Comparison of ENCODE assay signal across 12 cellular contexts in genomic region chr19:33904681-33905080, GRCh38.
A peak's percentile ranks its signal among the peaks of the same experiment; 100 is the strongest.
DNase-seq lines count a peak whose midpoint lies in the region; ATAC-seq and TF ChIP-seq lines count a peak whose summit lies in the region.
"Had no signal": no experiment of that assay in that cellular context is flagged by ENCODE, and none has a peak within 500 bp of the region (broad histone marks: within the 10 kb centered on the region; RNA-seq: fewer than 3 reads in every experiment).

No MANE protein-coding gene starts in this region.

- H3K27me3 Mint-ChIP-seq in GM23338 (ENCODE audit: insufficient read depth, low read depth, poor library complexity) = peaks cover 11% of the 10 kb centered on the region
- peaks cover 58% of the 10 kb centered on the region for H3K27me3 Mint-ChIP-seq in brain

- H3K4me3 Mint-ChIP-seq in GM23338 = peak overlapping the region; percentile 80
- peak overlapping the region in 3 of 5 experiments; percentile 73 to 84 (median 81) for H3K4me3 Mint-ChIP-seq in brain

- TF ChIP-seq POLR2A in GM18505 (IDR thresholded peaks at IDR 0.05; ENCODE audit: borderline replicate concordance, extremely low read depth, insufficient read depth, insufficient read length) = no peak

- H2AFZ ChIP-seq in GM23338 = no peak overlapping the region

- H3K4me2 ChIP-seq in GM23338 = peak overlapping the region; percentile 92

- peaks cover 13% of the 10 kb centered on the region for H3K4me1 ChIP-seq in GM23338 (ENCODE audit: insufficient read depth)

- H3K9me3 Mint-ChIP-seq in GM23338 = peaks cover 5% of the 10 kb centered on the region; the same call in 1 of the 3 replicates
- peaks cover 0 to 18% (median 8%) of the 10 kb centered on the region in 5 experiments for H3K9me3 Mint-ChIP-seq in brain
- H3K9me3 Mint-ChIP-seq: CD4-positive, alpha-beta T cell had no signal

- H3K79me2 ChIP-seq in GM23338 (replicated peaks; ENCODE audit: insufficient read depth) = no peaks in the 10 kb centered on the region

- H3K27ac Mint-ChIP-seq in GM23338 = peak overlapping the region; percentile 74; the same call in 1 of the 2 replicates
- H3K27ac Mint-ChIP-seq in brain = peak overlapping the region in 3 of 5 experiments; percentile 60 to 84 (median 79)
- H3K27ac Mint-ChIP-seq: CD4-positive, alpha-beta T cell had no signal

- DNase-seq in GM23338 (ENCODE audit: low spot score) = peak; percentile 64
- DNase-seq in iPS-NIHi7 (ENCODE audit: extremely low spot score) = peak; percentile 63
- peak; percentile 11 for DNase-seq in pulmonary artery endothelial cell (ENCODE audit: low read depth, low spot score)
- no peak for DNase-seq in stimulated activated CD4-positive, alpha-beta T cell treated with anti-CD3 and anti-CD28 coated beads, Interleukin-2, amount 100 ng/mL, for 24 hours
- DNase-seq in T-helper 9 cell = no peak
- DNase-seq: CD4-positive, alpha-beta T cell; cerebellar nuclear complex; NCI-H2081; SHP77 treated with DMSO at 0.1 percent for 48 hours had no signal

- H3K27me3 ChIP-seq in GM23338 (ENCODE audit: insufficient read depth) = peaks cover 13% of the 10 kb centered on the region; the same call in 1 of the 2 replicates

- ATAC-seq in GM23338 (peak; percentile 9), GM18505 (IDR thresholded peaks at IDR 0.05; ENCODE audit: unreplicated experiment) (no peak), GM18909 (IDR thresholded peaks at IDR 0.05; ENCODE audit: poor library complexity, unreplicated experiment) (no peak)

- H3K9me2 ChIP-seq in GM23338 (ENCODE audit: insufficient read depth) = no peaks in the 10 kb centered on the region

- peaks cover 13% of the 10 kb centered on the region for H3K36me3 Mint-ChIP-seq in GM23338 (ENCODE audit: low read depth)
- no peaks in the 10 kb centered on the region for H3K36me3 Mint-ChIP-seq in brain

- H3K4me1 Mint-ChIP-seq in GM23338 (peaks cover 32% of the 10 kb centered on the region), brain (peaks cover 17% of the 10 kb centered on the region)

- H4K20me1 ChIP-seq in GM23338 (replicated peaks; ENCODE audit: insufficient read depth) = no peaks in the 10 kb centered on the region

- H3K36me3 ChIP-seq in GM23338 (ENCODE audit: insufficient read depth) = no peaks in the 10 kb centered on the region; the same call in 1 of the 2 replicates

- H3F3A ChIP-seq in GM23338 (replicated peaks; ENCODE audit: low read depth) = peaks cover 18% of the 10 kb centered on the region

- peak overlapping the region; percentile 76 for H3K4me3 ChIP-seq in GM23338

- TF ChIP-seq CTCF in GM23338 (conservative IDR thresholded peaks at IDR 0.05; ENCODE audit: low read depth in 2 of 2) (no peak), brain (conservative IDR thresholded peaks at IDR 0.05) (no peak)

- H3K27ac ChIP-seq in GM23338 (ENCODE audit: low read depth) = peak overlapping the region; percentile 83; the same call in 1 of the 2 replicates

TF ChIP-seq in GM23338, 12 proteins besides CTCF, POLR2A, EP300 and RAD21:
- TF ChIP-seq POLR2AphosphoS5 (IDR thresholded peaks at IDR 0.05; ENCODE audit: low read depth) (no peak), ZNF114 (CRISPR knock-in tag; IDR thresholded peaks at IDR 0.05) (no peak), REST (IDR thresholded peaks at IDR 0.05; ENCODE audit: unreplicated experiment) (no peak), ZNF331 (CRISPR knock-in tag; IDR thresholded peaks at IDR 0.05; ENCODE audit: low read depth) (no peak), ZNF462 (CRISPR knock-in tag; IDR thresholded peaks at IDR 0.05) (no peak), EZH2phosphoT487 (IDR thresholded peaks at IDR 0.05; ENCODE audit: unreplicated experiment) (no peak)
- TF ChIP-seq, protein P1, sequence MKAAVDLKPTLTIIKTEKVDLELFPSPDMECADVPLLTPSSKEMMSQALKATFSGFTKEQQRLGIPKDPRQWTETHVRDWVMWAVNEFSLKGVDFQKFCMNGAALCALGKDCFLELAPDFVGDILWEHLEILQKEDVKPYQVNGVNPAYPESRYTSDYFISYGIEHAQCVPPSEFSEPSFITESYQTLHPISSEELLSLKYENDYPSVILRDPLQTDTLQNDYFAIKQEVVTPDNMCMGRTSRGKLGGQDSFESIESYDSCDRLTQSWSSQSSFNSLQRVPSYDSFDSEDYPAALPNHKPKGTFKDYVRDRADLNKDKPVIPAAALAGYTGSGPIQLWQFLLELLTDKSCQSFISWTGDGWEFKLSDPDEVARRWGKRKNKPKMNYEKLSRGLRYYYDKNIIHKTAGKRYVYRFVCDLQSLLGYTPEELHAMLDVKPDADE (IDR thresholded peaks at IDR 0.05) = no peak
TF ChIP-seq in GM23338: peak in this region for 0.

Comparison
In these comparisons a context has a peak if more than half of its experiments do, and no peak if none do; other contexts are left out.
1. DNase-seq: peak in GM23338 (single experiment), iPS-NIHi7 (single experiment) and pulmonary artery endothelial cell (single experiment); none in stimulated activated CD4-positive, alpha-beta T cell treated with anti-CD3 and anti-CD28 coated beads, Interleukin-2, amount 100 ng/mL, for 24 hours (0 of 2) and T-helper 9 cell (single experiment).